Comparison of ENCODE assay signal across 8 cellular contexts in genomic region chr4:76251448-76252270, GRCh38. TPM values are rescaled to one million over a fixed set of nuclear protein-coding genes. Genes with fewer than 3 reads are reported as not detected.
DNase-seq lines count a peak whose midpoint lies in the region; ATAC-seq and TF ChIP-seq lines count a peak whose summit lies in the region.

A gene with protein sequence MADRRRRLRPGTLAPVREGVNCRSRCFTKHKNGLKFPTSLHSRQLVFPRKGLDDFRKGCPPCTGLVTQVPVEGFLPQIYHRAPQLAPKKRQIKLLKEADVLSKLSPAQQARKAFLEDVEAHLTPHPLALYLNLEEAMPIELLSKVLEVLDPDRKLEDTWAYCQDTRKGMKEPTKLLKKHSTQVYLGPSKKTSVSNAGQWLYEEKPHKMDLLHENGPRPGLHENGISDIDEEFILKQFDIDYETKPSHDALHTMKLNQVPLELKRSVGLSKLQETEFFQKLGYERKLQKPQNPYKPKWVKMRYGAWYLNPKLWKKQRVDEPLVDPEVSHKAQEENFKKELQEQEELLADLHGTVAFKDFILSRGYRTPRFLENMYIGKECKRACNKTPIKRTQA (plus strand): TSS chr4:76251721. CDS start chr4:76251747, 26 bp downstream.

- ATAC-seq in HG02610 (IDR thresholded peaks at IDR 0.05; ENCODE audit: unreplicated experiment), result peak; percentile 48
- ATAC-seq in activated T-cell treated with anti-CD3 and anti-CD28 coated beads, Interleukin-2, amount 50 U/mL, for 4 hours, result peak; percentile 65 to 66

- peaks cover 4% of the 10 kb centered on the region for H3K4me1 Mint-ChIP-seq in activated T-cell treated with anti-CD3 and anti-CD28 coated beads, Interleukin-2, amount 50 U/mL, for 4 hours (ENCODE audit: low read depth)

- H3K4me1 ChIP-seq in fibroblast of lung (ENCODE audit: control insufficient read depth, extremely low read depth, insufficient read depth, low read length) (no peaks in the 10 kb centered on the region), mucosa of rectum (ENCODE audit: control insufficient read depth in 2 of 2, insufficient read depth in 2 of 2, low read length in 2 of 2) (peaks cover 0 to 6% of the 10 kb centered on the region in 2 donors), stomach smooth muscle (ENCODE audit: control insufficient read depth, insufficient read depth, low read length) (peaks cover 13% of the 10 kb centered on the region)

- H3K27me3 ChIP-seq in fibroblast of lung (ENCODE audit: control insufficient read depth, insufficient read depth, low read length) (peaks cover 49% of the 10 kb centered on the region), mucosa of rectum (ENCODE audit: control insufficient read depth in 2 of 2, insufficient read depth in 2 of 2, low read length in 2 of 2) (peaks cover 0 to 5% of the 10 kb centered on the region in 2 donors), stomach smooth muscle (ENCODE audit: control insufficient read depth in 1 of 2, insufficient read depth in 2 of 2, low read length in 2 of 2) (no peaks in the 10 kb centered on the region)

- no peaks in the 10 kb centered on the region for H4K20me1 ChIP-seq in fibroblast of lung (ENCODE audit: control insufficient read depth, extremely low read depth, insufficient read depth, low read length)

- DNase-seq in NCI-H524 treated with DMSO at 0.1 percent for 48 hours (lab: John Stamatoyannopoulos, UW) (peak; percentile 53), fibroblast of lung (ENCODE audit: low read depth in 2 of 2) (peak; percentile 15 to 36), MV-4-11 (lab: John Stamatoyannopoulos, UW) (no peak)
- DNase-seq in activated T-cell treated with anti-CD3 and anti-CD28 coated beads, Interleukin-2, amount 50 U/mL, for 4 hours, result peak; percentile 6

- peak within 1 kb of the TSS; percentile 71 for H3K4me2 ChIP-seq in fibroblast of lung (ENCODE audit: extremely low read depth, insufficient read depth, low read length)

- H3K4me3 ChIP-seq in fibroblast of lung (replicated peaks in 1 of 4; ENCODE audit: control extremely low read depth in 1 of 4, insufficient read depth in 1 of 4, low read depth in 3 of 4, low read length in 4 of 4) (peak within 1 kb of the TSS; percentile 8 to 60 (median 31)), mucosa of rectum (ENCODE audit: low read length in 2 of 2) (peak within 1 kb of the TSS; percentile 64 to 82), stomach smooth muscle (ENCODE audit: low read length in 2 of 2) (peak within 1 kb of the TSS; percentile 59 to 85)

- no peaks in the 10 kb centered on the region for H3K79me2 ChIP-seq in fibroblast of lung (ENCODE audit: control insufficient read depth, insufficient read depth, low read length)

- H3K27ac ChIP-seq in C4-2B, result peak within 1 kb of the TSS; percentile 29; the same call in 1 of the 2 replicates
- no peak within 1 kb of the TSS for H3K27ac ChIP-seq in fibroblast of lung (ENCODE audit: insufficient read depth, low read length)
- H3K27ac ChIP-seq in mucosa of rectum (ENCODE audit: low read depth in 2 of 2, low read length in 2 of 2), result no peak within 1 kb of the TSS
- H3K27ac ChIP-seq in stomach smooth muscle (ENCODE audit: low read length), result no peak within 1 kb of the TSS

- no peaks in the 10 kb centered on the region for H3K9me3 ChIP-seq in fibroblast of lung (ENCODE audit: control insufficient read depth, insufficient read depth, low read depth, low read length)
- H3K9me3 ChIP-seq in mucosa of rectum (ENCODE audit: control insufficient read depth in 2 of 2, low read length in 2 of 2), result no peaks in the 10 kb centered on the region
- H3K9me3 ChIP-seq in stomach smooth muscle (ENCODE audit: control insufficient read depth in 2 of 2, low read length in 2 of 2), result no peaks in the 10 kb centered on the region

- TF ChIP-seq CTCF in C4-2B (conservative IDR thresholded peaks at IDR 0.05) (peak; percentile 63), fibroblast of lung (conservative IDR thresholded peaks at IDR 0.05 in 1 of 2, IDR thresholded peaks at IDR 0.05 in 1 of 2; ENCODE audit: low read depth in 1 of 2, low read length in 2 of 2) (peak; percentile 19 to 37)

- peaks cover 65% of the 10 kb centered on the region for H3K27me3 Mint-ChIP-seq in activated T-cell treated with anti-CD3 and anti-CD28 coated beads, Interleukin-2, amount 50 U/mL, for 4 hours (ENCODE audit: low read depth)

- H3K36me3 ChIP-seq in fibroblast of lung (ENCODE audit: control insufficient read depth, insufficient read depth, low read length), result no peaks in the 10 kb centered on the region
- no peaks in the 10 kb centered on the region for H3K36me3 ChIP-seq in mucosa of rectum (ENCODE audit: control insufficient read depth in 2 of 2, insufficient read depth in 2 of 2, low read length in 2 of 2)
- no peaks in the 10 kb centered on the region for H3K36me3 ChIP-seq in stomach smooth muscle (ENCODE audit: control insufficient read depth in 2 of 2, insufficient read depth in 2 of 2, low read length in 2 of 2)

- H3K36me3 Mint-ChIP-seq in activated T-cell treated with anti-CD3 and anti-CD28 coated beads, Interleukin-2, amount 50 U/mL, for 4 hours (ENCODE audit: insufficient read depth), result no peaks in the 10 kb centered on the region

- H3K9ac ChIP-seq in fibroblast of lung (ENCODE audit: insufficient read depth, low read length) (no peak within 1 kb of the TSS), mucosa of rectum (ENCODE audit: low read depth in 1 of 2, low read length in 2 of 2) (peak within 1 kb of the TSS; percentile 34 to 62), stomach smooth muscle (ENCODE audit: low read length in 2 of 2) (peak within 1 kb of the TSS; percentile 61 to 63)

- H3K9me3 Mint-ChIP-seq in activated T-cell treated with anti-CD3 and anti-CD28 coated beads, Interleukin-2, amount 50 U/mL, for 4 hours, result no peaks in the 10 kb centered on the region

- peak within 1 kb of the TSS; percentile 76 for H3K4me3 Mint-ChIP-seq in activated T-cell treated with anti-CD3 and anti-CD28 coated beads, Interleukin-2, amount 50 U/mL, for 4 hours

- H2AFZ ChIP-seq in fibroblast of lung (ENCODE audit: low read length), result no peak within 1 kb of the TSS

RNA-seq across cellular contexts. Expression of the gene that starts here (rescaled TPM):
- not detected for total RNA-seq in activated T-cell treated with anti-CD3 and anti-CD28 coated beads, Interleukin-2, amount 50 U/mL, for 4 hours
- total RNA-seq in fibroblast of lung, result 0.99 and 1.0 TPM in 2 replicates
- 0.03 and 0.12 TPM in 2 replicates for polyA plus RNA-seq in fibroblast of lung
- not detected in 2 replicates for polyA plus RNA-seq in fibroblast of lung (2012)
- not detected in 2 replicates for polyA minus RNA-seq in fibroblast of lung (ENCODE audit: low replicate concordance)

Comparison
In these comparisons a context has a peak if more than half of its experiments do, and no peak if none do; other contexts are left out.
1. Peak in DNase-seq and ATAC-seq in activated T-cell treated with anti-CD3 and anti-CD28 coated beads, Interleukin-2, amount 50 U/mL, for 4 hours; RNA of the gene not detected or under 1 TPM.